Comparison of ENCODE assay signal across 19 cellular contexts in the genomic region with DNA sequence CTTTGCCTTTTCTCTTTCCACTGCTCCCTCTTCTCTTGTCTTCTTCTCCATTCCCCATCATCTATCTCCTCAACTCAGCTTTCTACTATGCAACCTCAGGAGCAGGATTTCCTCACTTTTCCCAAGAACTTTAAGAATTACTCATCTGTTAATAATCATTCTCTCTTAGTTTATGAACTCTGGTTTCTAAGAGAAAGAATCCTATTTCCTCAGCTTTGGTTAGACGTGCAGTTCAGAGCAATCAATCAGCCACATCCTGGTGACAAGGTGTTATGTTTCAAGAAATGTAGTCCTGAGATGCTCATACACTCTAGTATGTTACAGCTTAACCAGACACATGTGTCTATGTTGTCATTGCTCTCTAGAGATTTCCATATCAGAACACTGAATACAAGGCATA.
DNase-seq lines count a peak whose midpoint lies in the region; ATAC-seq and TF ChIP-seq lines count a peak whose summit lies in the region.
"Had no signal": no experiment of that assay in that cellular context is flagged by ENCODE, and none has a peak within 500 bp of the region (broad histone marks: within the 10 kb centered on the region; RNA-seq: fewer than 3 reads in every experiment).

No MANE protein-coding gene starts in this region.

- POLR2A ChIA-PET in Caco-2 (lab: Charles Lee): no interaction called here

- TF ChIP-seq CTCF in Caco-2 (IDR thresholded peaks at IDR 0.05; ENCODE audit: insufficient read depth in 1 of 2, low read depth in 1 of 2, low read length in 1 of 2, severe bottlenecking in 1 of 2, unreplicated experiment in 1 of 2): no peak
- no peak for TF ChIP-seq CTCF in chondrocyte (IDR thresholded peaks at IDR 0.05)
- TF ChIP-seq CTCF in BE2C (IDR thresholded peaks at IDR 0.05; ENCODE audit: low read depth, low read length): no peak

- intact Hi-C loops in Caco-2 (cut with micrococcal nuclease; ENCODE audit: unreplicated experiment): no loop called here

- H3K4me2 ChIP-seq in GM23248 (ENCODE audit: unreplicated experiment) (no peak overlapping the region), mesenchymal stem cell (ENCODE audit: low read length, poor library complexity, severe bottlenecking) (no peak overlapping the region)

- H3K27ac ChIP-seq in GM23248 (no peak overlapping the region), mesenchymal stem cell (ENCODE audit: low read length, poor library complexity, severe bottlenecking) (peak overlapping the region; percentile 85)
- H3K27ac ChIP-seq: coronary artery, heart right ventricle had no signal

- WGBS in GM23248 (ENCODE audit: low coverage in 1 of 2, low lambda C conversion rate in 2 of 2, missing lambda C conversion rate in 2 of 2), 2 experiments: 3 to 7% methylated on average over 1 of the region's 1 CpG
- 57% methylated on average over 1 of the region's 1 CpG for WGBS in mesenchymal stem cell

- no peaks in the 10 kb centered on the region for H3K9me3 ChIP-seq in Caco-2
- no peaks in the 10 kb centered on the region for H3K9me3 ChIP-seq in GM23248 (ENCODE audit: low read depth)
- H3K9me3 ChIP-seq in mesenchymal stem cell (ENCODE audit: control insufficient read depth, low read length): no peaks in the 10 kb centered on the region
- no peaks in the 10 kb centered on the region for H3K9me3 ChIP-seq in BE2C

- H3K4ac ChIP-seq in mesenchymal stem cell (ENCODE audit: low read depth in 1 of 2, low read length in 2 of 2): no peak overlapping the region

- H3K9ac ChIP-seq in GM23248 (no peak overlapping the region), mesenchymal stem cell (ENCODE audit: low read length) (no peak overlapping the region)

- no peaks in the 10 kb centered on the region for H3K9me2 ChIP-seq in GM23248 (ENCODE audit: insufficient read depth)

- CTCF ChIA-PET in Caco-2 (lab: Charles Lee): no interaction called here

- H3K27me3 Mint-ChIP-seq in Caco-2 (ENCODE audit: insufficient read depth, unreplicated experiment) (no peaks in the 10 kb centered on the region), chondrocyte (ENCODE audit: low read depth) (no peaks in the 10 kb centered on the region)
- H3K27me3 Mint-ChIP-seq: activated naive CD8-positive, alpha-beta T cell treated with anti-CD3 and anti-CD28 coated beads, Interleukin-2, amount 10 ng/mL, durations not matched to agents 7 days and 5 days; brain had no signal

- no peak overlapping the region for H2BK120ac ChIP-seq in mesenchymal stem cell (ENCODE audit: low read depth, low read length)

- H3K79me2 ChIP-seq in GM23248 (ENCODE audit: insufficient read depth): no peaks in the 10 kb centered on the region

- H3K4me1 ChIP-seq in Caco-2 (peaks cover 9% of the 10 kb centered on the region), GM23248 (ENCODE audit: insufficient read depth) (no peaks in the 10 kb centered on the region), mesenchymal stem cell (ENCODE audit: control insufficient read depth, insufficient read depth, low read depth, low read length) (peaks cover 3% of the 10 kb centered on the region), BE2C (no peaks in the 10 kb centered on the region)
- H3K4me1 ChIP-seq: heart right ventricle had no signal

- no peak overlapping the region for H4K91ac ChIP-seq in mesenchymal stem cell (ENCODE audit: low read length)

- BruUV-seq in Caco-2 (replicated peaks; lab: Mats Ljungman, UMichigan): no TSS peak

- DNase-seq in Caco-2: no peak
- peak; percentile 32 for DNase-seq in GM23248
- DNase-seq in chondrocyte (ENCODE audit: low spot score): no peak
- no peak for DNase-seq in mesenchymal stem cell
- DNase-seq in BE2C: no peak
- DNase-seq in globus pallidus (ENCODE audit: low spot score): no peak
- DNase-seq: activated CD8-positive, alpha-beta memory T cell treated with anti-CD3 and anti-CD28 coated beads, Interleukin-2, amount 50 U/mL, for 48 hours; activated naive CD8-positive, alpha-beta T cell treated with anti-CD3 and anti-CD28 coated beads, Interleukin-2, amount 10 ng/mL, durations not matched to agents 7 days and 5 days; CD8-positive, alpha-beta T cell; DND-41; heart right ventricle; left ventricle myocardium superior; NCI-H2029 treated with DMSO at 0.1 percent for 48 hours; T1000 had no signal

- no peaks in the 10 kb centered on the region for H3K79me1 ChIP-seq in mesenchymal stem cell (replicated peaks; ENCODE audit: low read length, poor library complexity, severe bottlenecking)

- no peak overlapping the region for H4K8ac ChIP-seq in mesenchymal stem cell (ENCODE audit: low read length)

- no peak overlapping the region for H3K23ac ChIP-seq in mesenchymal stem cell (ENCODE audit: low read length in 2 of 2)

- no peak for ATAC-seq in HG02840 (IDR thresholded peaks at IDR 0.05; ENCODE audit: low FRiP score, unreplicated experiment)
- ATAC-seq: CD8-positive, alpha-beta T cell; heart right ventricle; left ventricle myocardium superior; WTC11 had no signal

- no peak overlapping the region for H3K14ac ChIP-seq in mesenchymal stem cell (ENCODE audit: low read length in 2 of 2)

- no peak overlapping the region for H2BK12ac ChIP-seq in mesenchymal stem cell (ENCODE audit: low read length in 2 of 2)

- H2AK5ac ChIP-seq in mesenchymal stem cell (ENCODE audit: low read length, severe bottlenecking): no peak overlapping the region

- peak overlapping the region; percentile 35 for H3K4me3 Mint-ChIP-seq in Caco-2 (ENCODE audit: unreplicated experiment)
- no peak overlapping the region for H3K4me3 Mint-ChIP-seq in chondrocyte (ENCODE audit: unreplicated experiment)
- H3K4me3 Mint-ChIP-seq: activated naive CD8-positive, alpha-beta T cell treated with anti-CD3 and anti-CD28 coated beads, Interleukin-2, amount 10 ng/mL, durations not matched to agents 7 days and 5 days; brain; CD8-positive, alpha-beta T cell; neural crest cell; WTC11 had no signal

- H3K27ac Mint-ChIP-seq in Caco-2 (ENCODE audit: unreplicated experiment) (no peak overlapping the region), chondrocyte (ENCODE audit: unreplicated experiment) (peak overlapping the region; percentile 49)
- H3K27ac Mint-ChIP-seq: activated naive CD8-positive, alpha-beta T cell treated with anti-CD3 and anti-CD28 coated beads, Interleukin-2, amount 10 ng/mL, durations not matched to agents 7 days and 5 days; brain; CD8-positive, alpha-beta T cell; WTC11 had no signal

- no peak overlapping the region for H2BK5ac ChIP-seq in mesenchymal stem cell (ENCODE audit: low read depth, low read length, poor library complexity, severe bottlenecking)

- H3F3A ChIP-seq in GM23248 (ENCODE audit: insufficient read depth): no peaks in the 10 kb centered on the region

- H3K36me3 ChIP-seq in Caco-2 (ENCODE audit: control insufficient read depth, insufficient read depth, low read length) (no peaks in the 10 kb centered on the region), GM23248 (ENCODE audit: low read depth) (no peaks in the 10 kb centered on the region), mesenchymal stem cell (ENCODE audit: control insufficient read depth in 1 of 2, insufficient read depth in 2 of 2, low read depth in 1 of 2, low read length in 2 of 2) (no peaks in the 10 kb centered on the region), BE2C (no peaks in the 10 kb centered on the region)
- H3K36me3 ChIP-seq: heart right ventricle had no signal

- in situ Hi-C loops in GM23248 (cut with MboI): no loop called here

- H2AFZ ChIP-seq in GM23248: no peak overlapping the region
- H2AFZ ChIP-seq in mesenchymal stem cell (ENCODE audit: low read depth, low read length): no peak overlapping the region

- no peaks in the 10 kb centered on the region for H4K20me1 ChIP-seq in GM23248 (ENCODE audit: insufficient read depth)

- no peaks in the 10 kb centered on the region for H3K27me3 ChIP-seq in Caco-2 (replicated peaks; ENCODE audit: control insufficient read depth, insufficient read depth, low read length)
- no peaks in the 10 kb centered on the region for H3K27me3 ChIP-seq in GM23248 (replicated peaks; ENCODE audit: insufficient read depth)
- H3K27me3 ChIP-seq in mesenchymal stem cell (ENCODE audit: control insufficient read depth in 1 of 2, insufficient read depth in 1 of 2, low read length in 2 of 2): no peaks in the 10 kb centered on the region
- no peaks in the 10 kb centered on the region for H3K27me3 ChIP-seq in BE2C
- H3K27me3 ChIP-seq: heart right ventricle had no signal

- H3K36me3 Mint-ChIP-seq in Caco-2 (ENCODE audit: insufficient read depth, unreplicated experiment): no peaks in the 10 kb centered on the region
- no peaks in the 10 kb centered on the region for H3K36me3 Mint-ChIP-seq in chondrocyte (ENCODE audit: low read depth)
- H3K36me3 Mint-ChIP-seq: activated naive CD8-positive, alpha-beta T cell treated with anti-CD3 and anti-CD28 coated beads, Interleukin-2, amount 10 ng/mL, durations not matched to agents 7 days and 5 days; brain; CD8-positive, alpha-beta T cell had no signal

- no peak overlapping the region for H3K18ac ChIP-seq in mesenchymal stem cell (ENCODE audit: low read depth in 1 of 2, low read length in 2 of 2)

- H3K4me1 Mint-ChIP-seq in Caco-2 (ENCODE audit: low read depth, unreplicated experiment) (peaks cover 6% of the 10 kb centered on the region), chondrocyte (ENCODE audit: low read depth) (no peaks in the 10 kb centered on the region)
- H3K4me1 Mint-ChIP-seq: activated naive CD8-positive, alpha-beta T cell treated with anti-CD3 and anti-CD28 coated beads, Interleukin-2, amount 10 ng/mL, durations not matched to agents 7 days and 5 days; brain; neural crest cell; WTC11 had no signal

- H3K4me3 ChIP-seq in Caco-2 (ENCODE audit: low read depth, low read length) (no peak overlapping the region), GM23248 (no peak overlapping the region), mesenchymal stem cell (ENCODE audit: insufficient read depth in 1 of 2, low read depth in 1 of 2, low read length in 2 of 2) (no peak overlapping the region), BE2C (ENCODE audit: low read depth, low read length) (no peak overlapping the region)
- H3K4me3 ChIP-seq: coronary artery, heart right ventricle had no signal

- H3K9me3 Mint-ChIP-seq in Caco-2 (ENCODE audit: unreplicated experiment): no peaks in the 10 kb centered on the region
- H3K9me3 Mint-ChIP-seq in chondrocyte (ENCODE audit: low read depth): peaks cover 4% of the 10 kb centered on the region
- H3K9me3 Mint-ChIP-seq: CD8-positive, alpha-beta T cell had no signal

- H2BK15ac ChIP-seq in mesenchymal stem cell (ENCODE audit: low read depth, poor library complexity, severe bottlenecking): no peak overlapping the region
